Comparison of ENCODE assay signal across 10 cellular contexts in the genomic region with DNA sequence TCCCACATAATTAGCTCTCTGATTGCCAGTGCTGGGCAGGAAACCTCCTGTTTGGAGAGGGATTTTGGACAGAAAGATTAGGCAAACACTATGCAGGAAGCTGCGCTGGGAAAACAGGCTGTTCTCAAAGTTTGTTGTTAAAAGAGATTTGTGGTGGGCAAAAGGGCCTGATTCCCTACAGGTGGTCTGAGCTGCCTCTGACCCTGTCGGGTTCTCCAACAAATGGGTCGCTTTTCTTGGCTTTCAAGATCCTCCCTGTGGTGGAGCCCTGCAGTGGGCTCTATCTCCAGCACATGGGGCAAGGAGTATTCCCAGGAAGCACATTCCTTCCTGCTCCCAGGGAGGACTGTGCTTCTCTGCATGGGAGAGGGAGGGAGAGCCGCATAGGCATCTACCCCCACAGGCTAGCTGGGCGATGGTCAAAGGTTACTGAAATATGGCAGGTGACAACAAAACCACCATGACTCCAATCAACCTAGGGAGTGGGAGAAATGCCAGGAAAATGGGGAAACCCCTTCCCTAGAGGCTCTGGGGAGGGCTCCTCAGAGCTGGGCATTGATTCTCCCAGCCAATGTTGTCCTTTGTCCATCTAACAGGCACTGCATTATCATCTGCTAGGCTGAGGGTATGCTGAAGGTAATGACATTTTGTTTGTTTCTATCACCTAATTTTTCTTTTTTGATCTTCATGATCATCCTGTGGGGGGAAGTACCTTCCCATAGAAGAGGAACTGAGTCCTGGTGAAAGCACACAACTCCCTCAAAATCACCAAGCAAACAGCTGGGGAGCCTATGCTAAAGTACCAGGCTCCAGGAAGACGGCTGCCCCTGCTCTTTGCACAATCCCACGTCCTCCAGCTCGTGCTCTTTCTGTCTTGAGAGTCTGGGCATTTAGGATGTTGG.
DNase-seq lines count a peak whose midpoint lies in the region; ATAC-seq and FAIRE-seq lines count a peak whose summit lies in the region.
"Had no signal": no experiment of that assay in that cellular context is flagged by ENCODE, and none has a peak within 500 bp of the region (broad histone marks: within the 10 kb centered on the region; RNA-seq: fewer than 3 reads in every experiment).

No MANE protein-coding gene starts in this region.

- DNase-seq in SJCRH30, result peak; percentile 62 to 76
- peak; percentile 66 for DNase-seq in iPS-NIHi7 (ENCODE audit: extremely low spot score)
- peak; percentile 90 for DNase-seq in small intestine
- no peak for DNase-seq in AG20443 (ENCODE audit: low spot score)
- no peak for DNase-seq in substantia nigra (lab: John Stamatoyannopoulos, UW)
- DNase-seq: activated CD8-positive, alpha-beta T cell treated with anti-CD3 and anti-CD28 coated beads, Interleukin-2, amount 10 ng/mL, durations not matched to agents 7 days and 5 days; NCI-H2029 treated with DMSO at 0.1 percent for 48 hours; SHP77 had no signal

- H3K36me3 ChIP-seq in SJCRH30 (no peaks in the 10 kb centered on the region), small intestine (ENCODE audit: control insufficient read depth in 2 of 2, insufficient read depth in 2 of 2, low read length in 2 of 2) (no peaks in the 10 kb centered on the region)

- FAIRE-seq in small intestine (lab: Jason Lieb, UNC), result no peak

- H3K4me3 ChIP-seq in SJCRH30 (no peak overlapping the region), small intestine (ENCODE audit: low read depth in 1 of 2, low read length in 2 of 2) (no peak overlapping the region)

- peak; percentile 49 for ATAC-seq in HG02938 (IDR thresholded peaks at IDR 0.05; ENCODE audit: unreplicated experiment)
- ATAC-seq in GM21447 (IDR thresholded peaks at IDR 0.05; ENCODE audit: unreplicated experiment), result no peak
- ATAC-seq: activated CD8-positive, alpha-beta T cell treated with anti-CD3 and anti-CD28 coated beads, Interleukin-2, amount 10 ng/mL, durations not matched to agents 7 days and 5 days had no signal

- H3K4me1 ChIP-seq in SJCRH30 (peaks cover 29% of the 10 kb centered on the region), small intestine (ENCODE audit: control insufficient read depth in 2 of 2, insufficient read depth in 1 of 2, low read depth in 1 of 2, low read length in 1 of 2) (peaks cover 19 to 20% of the 10 kb centered on the region in 2 donors)

- 31 to 54% (median 31%) methylated on average over 8 of the region's 8 CpGs for WGBS in small intestine, 3 donors

- no peaks in the 10 kb centered on the region for H3K9me3 ChIP-seq in SJCRH30 (replicated peaks)
- H3K9me3 ChIP-seq in small intestine (ENCODE audit: control insufficient read depth, low read depth), result no peaks in the 10 kb centered on the region

- H3K27ac ChIP-seq in SJCRH30, result no peak overlapping the region; the same call in 1 of the 2 replicates
- peak overlapping the region; percentile 50 to 58 for H3K27ac ChIP-seq in small intestine (ENCODE audit: low read depth in 1 of 2, low read length in 1 of 2)
- no peak overlapping the region for H3K27ac ChIP-seq in substantia nigra (ENCODE audit: low read depth, low read length, poor library complexity, severe bottlenecking)

- no peaks in the 10 kb centered on the region for H3K27me3 ChIP-seq in SJCRH30
- no peaks in the 10 kb centered on the region for H3K27me3 ChIP-seq in small intestine (ENCODE audit: control insufficient read depth in 2 of 2, insufficient read depth in 2 of 2, low read length in 2 of 2)

Comparison
In these comparisons a context has a peak if more than half of its experiments do, and no peak if none do; other contexts are left out.
1. DNase-seq: peak in SJCRH30 (2 of 2), iPS-NIHi7 (single experiment) and small intestine (single experiment); none in AG20443 (single experiment) and substantia nigra (0 of 49).
2. H3K27ac ChIP-seq: peak in small intestine (2 of 2); none in SJCRH30 (single experiment) and substantia nigra (single experiment).